Comparison of ENCODE assay signal across 8 cellular contexts in genomic region chr13:51781246-51782022, GRCh38. TPM values are rescaled to one million over a fixed set of nuclear protein-coding genes. Genes with fewer than 3 reads are reported as not detected.
DNase-seq lines count a peak whose midpoint lies in the region; ATAC-seq and TF ChIP-seq lines count a peak whose summit lies in the region.

No MANE protein-coding gene starts in this region.

- no peaks in the 10 kb centered on the region for H3K9me3 Mint-ChIP-seq in activated T-helper 2 cell treated with anti-CD3 and anti-CD28 coated beads, Interferon-gamma antibody, Interleukin-2, Interleukin-4, amounts not matched to agents 10 μg/mL and 5 μg/mL and 100 μg/mL, durations not matched to agents 14 hours and 24 hours and 36 hours

- H3K27me3 ChIP-seq in foreskin keratinocyte = no peaks in the 10 kb centered on the region

- intact Hi-C loops in activated T-helper 2 cell treated with anti-CD3 and anti-CD28 coated beads, Interferon-gamma antibody, Interleukin-2, Interleukin-4, amounts not matched to agents 10 μg/mL and 5 μg/mL and 100 μg/mL, durations not matched to agents 14 hours and 24 hours and 36 hours (cut with micrococcal nuclease) = no loop called here

- no peaks in the 10 kb centered on the region for H3K27me3 Mint-ChIP-seq in activated T-helper 2 cell treated with anti-CD3 and anti-CD28 coated beads, Interferon-gamma antibody, Interleukin-2, Interleukin-4, amounts not matched to agents 10 μg/mL and 5 μg/mL and 100 μg/mL, durations not matched to agents 14 hours and 24 hours and 36 hours (ENCODE audit: low read depth)

- TF ChIP-seq CTCF in foreskin keratinocyte (conservative IDR thresholded peaks at IDR 0.05) = peak; percentile 65

- DNase-seq in COLO668 (lab: John Stamatoyannopoulos, UW; ENCODE audit: unreplicated experiment) (peak; percentile 64), RPMI7951 (ENCODE audit: low read depth) (peak; percentile 25), foreskin keratinocyte (no peak), midbrain (lab: John Stamatoyannopoulos, UW) (no peak), putamen (ENCODE audit: low spot score) (no peak), GM19240 (ENCODE audit: insufficient read length, low spot score) (no peak)
- no peak for DNase-seq in activated T-helper 2 cell treated with anti-CD3 and anti-CD28 coated beads, Interferon-gamma antibody, Interleukin-2, Interleukin-4, amounts not matched to agents 10 μg/mL and 5 μg/mL and 100 μg/mL, durations not matched to agents 14 hours and 24 hours and 36 hours (ENCODE audit: low spot score)

- H3K4me1 Mint-ChIP-seq in activated T-helper 2 cell treated with anti-CD3 and anti-CD28 coated beads, Interferon-gamma antibody, Interleukin-2, Interleukin-4, amounts not matched to agents 10 μg/mL and 5 μg/mL and 100 μg/mL, durations not matched to agents 14 hours and 24 hours and 36 hours (ENCODE audit: low read depth) = peaks cover 5% of the 10 kb centered on the region

- ATAC-seq in GM19463 (IDR thresholded peaks at IDR 0.05; ENCODE audit: unreplicated experiment) (peak; percentile 89), foreskin keratinocyte (peak; percentile 83)

- no peaks in the 10 kb centered on the region for H3K4me1 ChIP-seq in foreskin keratinocyte

- H3K4me3 Mint-ChIP-seq in activated T-helper 2 cell treated with anti-CD3 and anti-CD28 coated beads, Interferon-gamma antibody, Interleukin-2, Interleukin-4, amounts not matched to agents 10 μg/mL and 5 μg/mL and 100 μg/mL, durations not matched to agents 14 hours and 24 hours and 36 hours (ENCODE audit: low read depth) = no peak overlapping the region

- no peaks in the 10 kb centered on the region for H3K36me3 Mint-ChIP-seq in activated T-helper 2 cell treated with anti-CD3 and anti-CD28 coated beads, Interferon-gamma antibody, Interleukin-2, Interleukin-4, amounts not matched to agents 10 μg/mL and 5 μg/mL and 100 μg/mL, durations not matched to agents 14 hours and 24 hours and 36 hours (ENCODE audit: low read depth)

- no peak overlapping the region for H3K27ac ChIP-seq in foreskin keratinocyte

- H3K27ac Mint-ChIP-seq in activated T-helper 2 cell treated with anti-CD3 and anti-CD28 coated beads, Interferon-gamma antibody, Interleukin-2, Interleukin-4, amounts not matched to agents 10 μg/mL and 5 μg/mL and 100 μg/mL, durations not matched to agents 14 hours and 24 hours and 36 hours = no peak overlapping the region

RNA-seq across cellular contexts. Expression of gene DHRS12, which starts 22.5 kb away (rescaled TPM):
- 2.8 and 3.6 TPM in 2 replicates for total RNA-seq in RPMI7951 (2014; rRNA removed; shearing (Covaris generic))
- total RNA-seq in foreskin keratinocyte = 2.2 and 2.6 TPM in 2 replicates
- polyA plus RNA-seq in foreskin keratinocyte = 4.7 and 5.0 TPM in 2 replicates
- 2.2 and 3.1 TPM in 2 replicates for total RNA-seq in activated T-helper 2 cell treated with anti-CD3 and anti-CD28 coated beads, Interferon-gamma antibody, Interleukin-2, Interleukin-4, amounts not matched to agents 10 μg/mL and 5 μg/mL and 100 μg/mL, durations not matched to agents 14 hours and 24 hours and 36 hours

Comparison
In these comparisons a context has a peak if more than half of its experiments do, and no peak if none do; other contexts are left out.
1. DNase-seq: peak in COLO668 (single experiment) and RPMI7951 (single experiment); none in foreskin keratinocyte (0 of 2), midbrain (single experiment), putamen (single experiment), GM19240 (single experiment) and activated T-helper 2 cell treated with anti-CD3 and anti-CD28 coated beads, Interferon-gamma antibody, Interleukin-2, Interleukin-4, amounts not matched to agents 10 μg/mL and 5 μg/mL and 100 μg/mL, durations not matched to agents 14 hours and 24 hours and 36 hours (single experiment).